Comparison of ENCODE assay signal across 19 cellular contexts in the genomic region with DNA sequence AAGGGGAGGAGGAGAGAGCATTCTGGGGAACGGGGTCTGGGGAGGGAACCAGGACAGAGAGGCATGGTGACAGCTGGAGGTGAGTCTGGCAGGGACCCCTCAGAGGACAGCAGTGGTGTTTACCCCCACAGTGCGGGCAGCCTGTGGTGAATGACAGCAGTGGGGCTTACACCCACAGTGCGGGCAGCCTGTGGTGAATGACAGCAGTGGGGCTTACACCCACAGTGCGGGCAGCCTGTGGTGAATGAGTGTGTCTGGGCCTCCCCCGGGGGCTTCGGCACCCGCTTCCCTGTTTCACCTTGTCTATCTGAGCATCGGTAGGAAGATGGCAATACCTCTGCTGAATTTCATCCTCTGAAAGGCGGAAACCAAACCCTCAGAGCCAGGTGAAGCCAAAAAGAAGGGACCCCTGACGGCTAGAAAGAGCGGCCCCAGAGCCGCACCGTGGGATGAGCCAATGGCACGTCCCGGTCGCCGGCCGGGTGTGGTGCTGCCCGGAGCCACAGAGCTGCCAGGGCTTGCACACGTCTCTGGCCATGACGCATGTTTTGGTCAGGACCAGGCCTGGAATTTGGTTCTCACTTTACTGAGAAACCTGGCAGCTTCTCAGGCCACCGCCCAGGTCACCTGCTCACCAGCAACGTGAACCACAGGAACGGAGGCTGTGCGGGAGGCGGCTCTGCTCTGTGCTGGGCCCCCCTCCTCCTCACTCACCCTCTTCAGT. TPM values are rescaled to one million over a fixed set of nuclear protein-coding genes. Genes with fewer than 3 reads are reported as not detected.
A peak's percentile ranks its signal among the peaks of the same experiment; 100 is the strongest.
DNase-seq lines count a peak whose midpoint lies in the region; ATAC-seq and TF ChIP-seq lines count a peak whose summit lies in the region.
"Had no signal": no experiment of that assay in that cellular context is flagged by ENCODE, and none has a peak within 500 bp of the region (broad histone marks: within the 10 kb centered on the region; RNA-seq: fewer than 3 reads in every experiment).

No MANE protein-coding gene starts in this region.

- H3K36me3 ChIP-seq in breast epithelium, result no peaks in the 10 kb centered on the region
- no peaks in the 10 kb centered on the region for H3K36me3 ChIP-seq in lower lobe of right lung
- no peaks in the 10 kb centered on the region for H3K36me3 ChIP-seq in upper lobe of left lung
- H3K36me3 ChIP-seq: ascending aorta, sigmoid colon had no signal

- no peak overlapping the region for H3K4me3 ChIP-seq in breast epithelium
- H3K4me3 ChIP-seq in lower lobe of right lung, result no peak overlapping the region
- H3K4me3 ChIP-seq in upper lobe of left lung, result no peak overlapping the region
- H3K4me3 ChIP-seq: ascending aorta, sigmoid colon had no signal

- peaks cover 3 to 14% of the 10 kb centered on the region in 2 donors for H3K4me1 ChIP-seq in breast epithelium
- H3K4me1 ChIP-seq in lower lobe of right lung, result no peaks in the 10 kb centered on the region
- peaks cover 0 to 11% (median 4%) of the 10 kb centered on the region in 4 donors for H3K4me1 ChIP-seq in upper lobe of left lung
- H3K4me1 ChIP-seq: ascending aorta, Caco-2, sigmoid colon had no signal

- TF ChIP-seq CTCF in breast epithelium (IDR thresholded peaks at IDR 0.05), result no peak
- no peak for TF ChIP-seq CTCF in lower lobe of right lung (IDR thresholded peaks at IDR 0.05)
- no peak for TF ChIP-seq CTCF in upper lobe of left lung (IDR thresholded peaks at IDR 0.05)

- H3K27ac ChIP-seq in breast epithelium (peak overlapping the region; percentile 40 to 75), lower lobe of right lung (peak overlapping the region; percentile 56), upper lobe of left lung (peak overlapping the region in 3 of 4 donors; percentile 33 to 79 (median 66))
- H3K27ac ChIP-seq: ascending aorta, sigmoid colon had no signal

- TF ChIP-seq POLR2A in breast epithelium (IDR thresholded peaks at IDR 0.05) (no peak), upper lobe of left lung (IDR thresholded peaks at IDR 0.05) (no peak)

- peak; percentile 76 for DNase-seq in M059J (ENCODE audit: low read depth)
- DNase-seq in breast epithelium (ENCODE audit: low spot score in 2 of 2), result peak in 1 of 2 donors; percentile 84
- DNase-seq in lower lobe of right lung, result peak; percentile 87
- DNase-seq in upper lobe of left lung, result peak; percentile 83
- DNase-seq in activated effector memory CD4-positive, alpha-beta T cell treated with Interleukin-2 at 50 U/mL for 16 hours, result no peak
- DNase-seq in SIG-M5 (lab: John Stamatoyannopoulos, UW), result no peak
- no peak for DNase-seq in activated CD4-positive, CD25-positive, alpha-beta regulatory T cell (lab: John Stamatoyannopoulos, UW)
- DNase-seq: activated CD4-positive, alpha-beta T cell treated with anti-CD3 and anti-CD28 coated beads, Interleukin-2, amount 50 U/mL, for 1 hour; activated naive CD4-positive, alpha-beta T cell treated with anti-CD3 and anti-CD28 coated beads, Interleukin-2, amount 10 ng/mL, durations not matched to agents 7 days and 5 days; activated T-cell treated with anti-CD3 and anti-CD28 coated beads for 4 hours; Caco-2; H7; Karpas-422; NCI-H1105 treated with DMSO at 0.1 percent for 48 hours; NCI-H748 treated with DMSO at 0.1 percent for 48 hours; occipital lobe; sigmoid colon; stimulated activated CD4-positive, alpha-beta T cell treated with anti-CD3 and anti-CD28 coated beads, Interleukin-1b, Interleukin-23, amount 100 ng/mL, for 48 hours had no signal

- TF ChIP-seq EP300 in upper lobe of left lung (IDR thresholded peaks at IDR 0.05), result peak in 1 of 4 donors; percentile 4

- intact Hi-C loops in breast epithelium (cut with DNase I; ENCODE audit: low total_unique reads) (no loop called here), lower lobe of right lung (cut with DNase I) (no loop called here)

- ATAC-seq in lower lobe of right lung, result peak; percentile 87 to 88
- peak; percentile 2 to 84 for ATAC-seq in upper lobe of left lung (ENCODE audit: low FRiP score in 2 of 2)

- no peaks in the 10 kb centered on the region for H3K9me3 ChIP-seq in breast epithelium
- H3K9me3 ChIP-seq in lower lobe of right lung, result no peaks in the 10 kb centered on the region
- H3K9me3 ChIP-seq in upper lobe of left lung, result no peaks in the 10 kb centered on the region
- H3K9me3 ChIP-seq: ascending aorta, Caco-2, sigmoid colon had no signal

- H3K27me3 ChIP-seq in breast epithelium (no peaks in the 10 kb centered on the region), lower lobe of right lung (ENCODE audit: low read depth) (no peaks in the 10 kb centered on the region), upper lobe of left lung (no peaks in the 10 kb centered on the region)
- H3K27me3 ChIP-seq: ascending aorta, sigmoid colon had no signal

- WGBS in upper lobe of left lung, 2 donors, result 83 to 89% methylated on average over 14 to 26 of the region's 26 CpGs

RNA-seq across cellular contexts. Expression of a gene that starts 54.1 kb away (rescaled TPM):
- 1.2 and 3.6 TPM in 2 replicates for total RNA-seq in M059J (2014; rRNA removed; shearing (Covaris generic))
- 10 to 100 TPM in 2 of 3 donors, under 1 TPM in 1; 0.80 to 18.0 (median 16.2) TPM for total RNA-seq in breast epithelium
- total RNA-seq in lower lobe of right lung, result 30.1 TPM
- 10 to 100 TPM in 5 of 6 donors, 1 to 10 TPM in 1; 7.8 to 77.3 (median 43.7) TPM for total RNA-seq in upper lobe of left lung

Comparison
In these comparisons a context has a peak if more than half of its experiments do, and no peak if none do; other contexts are left out.
1. DNase-seq: peak in M059J (single experiment), lower lobe of right lung (single experiment) and upper lobe of left lung (2 of 2); none in activated effector memory CD4-positive, alpha-beta T cell treated with Interleukin-2 at 50 U/mL for 16 hours (single experiment), SIG-M5 (single experiment) and activated CD4-positive, CD25-positive, alpha-beta regulatory T cell (0 of 4).
2. Peak in every context shown above with its lines, with median percentiles within 50 percentile points of each other: H3K27ac ChIP-seq.